2 cellular contexts compared by ENCODE assay signal in genomic region chr7:139488810-139489209, GRCh38.
A peak's percentile ranks its signal among the peaks of the same experiment; 100 is the strongest.
TF ChIP-seq lines count a peak whose summit lies in the region.

No MANE protein-coding gene starts in this region.

TF ChIP-seq in SK-N-SH treated with all-trans-retinoic acid at 6 μM for 48 hours, 23 proteins besides CTCF, POLR2A, EP300 and RAD21 (continued from another document):
- no peak for TF ChIP-seq TSHZ2 (CRISPR knock-in tag; IDR thresholded peaks at IDR 0.05)
- no peak for TF ChIP-seq ZNF70 (CRISPR knock-in tag; IDR thresholded peaks at IDR 0.05)
- TF ChIP-seq, protein P1, sequence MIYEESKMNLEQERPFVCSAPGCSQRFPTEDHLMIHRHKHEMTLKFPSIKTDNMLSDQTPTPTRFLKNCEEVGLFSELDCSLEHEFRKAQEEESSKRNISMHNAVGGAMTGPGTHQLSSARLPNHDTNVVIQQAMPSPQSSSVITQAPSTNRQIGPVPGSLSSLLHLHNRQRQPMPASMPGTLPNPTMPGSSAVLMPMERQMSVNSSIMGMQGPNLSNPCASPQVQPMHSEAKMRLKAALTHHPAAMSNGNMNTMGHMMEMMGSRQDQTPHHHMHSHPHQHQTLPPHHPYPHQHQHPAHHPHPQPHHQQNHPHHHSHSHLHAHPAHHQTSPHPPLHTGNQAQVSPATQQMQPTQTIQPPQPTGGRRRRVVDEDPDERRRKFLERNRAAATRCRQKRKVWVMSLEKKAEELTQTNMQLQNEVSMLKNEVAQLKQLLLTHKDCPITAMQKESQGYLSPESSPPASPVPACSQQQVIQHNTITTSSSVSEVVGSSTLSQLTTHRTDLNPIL (CRISPR knock-in tag; IDR thresholded peaks at IDR 0.05; ENCODE audit: low read depth) = 0 out of 2 replicates have a peak, but pooled peaks have one; percentile 21
- TF ChIP-seq RARB (CRISPR knock-in tag; IDR thresholded peaks at IDR 0.05) = no peak

TF ChIP-seq in SK-N-SH, 30 proteins besides CTCF, POLR2A, EP300 and RAD21 (continued from another document):
- TF ChIP-seq, protein P2, sequence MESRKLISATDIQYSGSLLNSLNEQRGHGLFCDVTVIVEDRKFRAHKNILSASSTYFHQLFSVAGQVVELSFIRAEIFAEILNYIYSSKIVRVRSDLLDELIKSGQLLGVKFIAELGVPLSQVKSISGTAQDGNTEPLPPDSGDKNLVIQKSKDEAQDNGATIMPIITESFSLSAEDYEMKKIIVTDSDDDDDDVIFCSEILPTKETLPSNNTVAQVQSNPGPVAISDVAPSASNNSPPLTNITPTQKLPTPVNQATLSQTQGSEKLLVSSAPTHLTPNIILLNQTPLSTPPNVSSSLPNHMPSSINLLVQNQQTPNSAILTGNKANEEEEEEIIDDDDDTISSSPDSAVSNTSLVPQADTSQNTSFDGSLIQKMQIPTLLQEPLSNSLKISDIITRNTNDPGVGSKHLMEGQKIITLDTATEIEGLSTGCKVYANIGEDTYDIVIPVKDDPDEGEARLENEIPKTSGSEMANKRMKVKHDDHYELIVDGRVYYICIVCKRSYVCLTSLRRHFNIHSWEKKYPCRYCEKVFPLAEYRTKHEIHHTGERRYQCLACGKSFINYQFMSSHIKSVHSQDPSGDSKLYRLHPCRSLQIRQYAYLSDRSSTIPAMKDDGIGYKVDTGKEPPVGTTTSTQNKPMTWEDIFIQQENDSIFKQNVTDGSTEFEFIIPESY (IDR thresholded peaks at IDR 0.05; ENCODE audit: borderline replicate concordance, low read depth) = no peak
- no peak for TF ChIP-seq PBX3 (IDR thresholded peaks at IDR 0.05)
